In the genomic region with DNA sequence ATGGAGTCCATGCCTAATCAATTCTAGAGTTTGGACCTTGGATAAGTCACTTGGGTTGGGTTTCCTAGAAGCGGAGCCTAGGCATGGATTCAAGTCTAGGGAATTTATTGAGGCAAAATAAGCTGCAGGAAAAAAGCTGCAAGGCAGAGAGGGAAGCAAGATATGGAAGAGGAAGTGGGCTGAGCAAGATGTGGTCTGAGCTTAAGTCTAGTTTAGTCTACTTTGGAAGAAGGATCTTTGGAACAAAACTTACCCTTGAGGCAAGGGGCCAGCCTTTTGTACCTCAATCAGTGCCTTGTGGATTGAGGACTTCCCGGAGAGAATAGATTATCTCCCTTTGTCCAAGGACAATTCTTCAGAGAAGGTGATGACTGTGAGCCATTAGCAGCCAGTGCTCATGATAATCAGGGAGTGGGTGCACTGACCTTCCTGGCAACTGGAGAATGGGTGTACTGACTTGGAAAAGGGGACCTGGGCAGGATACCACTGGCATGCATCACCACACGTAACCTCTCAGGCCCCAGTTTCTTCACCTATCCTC, we compare ENCODE assay signal across 21 cellular contexts. TPM values are rescaled to one million over a fixed set of nuclear protein-coding genes. Genes with fewer than 3 reads are reported as not detected.
"Had no signal": no experiment of that assay in that cellular context is flagged by ENCODE, and none has a peak within 500 bp of the region (broad histone marks: within the 10 kb centered on the region; RNA-seq: fewer than 3 reads in every experiment).

No MANE protein-coding gene starts in this region.

- H3K36me3 ChIP-seq: breast epithelium, ovary had no signal

- H3K27ac Mint-ChIP-seq: activated CD4-positive, alpha-beta memory T cell treated with anti-CD3 and anti-CD28 coated beads, Interleukin-2, amount 10 ng/mL, durations not matched to agents 7 days and 5 days; activated naive CD4-positive, alpha-beta T cell treated with anti-CD3 and anti-CD28 coated beads, Interleukin-2, amount 10 ng/mL, durations not matched to agents 7 days and 5 days; activated T-cell treated with anti-CD3 and anti-CD28 coated beads, Interleukin-2, amount 50 U/mL, for 24 hours; effector memory CD8-positive, alpha-beta T cell; stimulated activated naive CD8-positive, alpha-beta T cell treated with anti-CD3 and anti-CD28 coated beads, Interleukin-15, Interleukin-2, amounts not matched to agents 100 ng/mL and 50 ng/mL, for 24 hours; type B pancreatic cell had no signal

- H3K27me3 Mint-ChIP-seq: activated CD4-positive, alpha-beta memory T cell treated with anti-CD3 and anti-CD28 coated beads, Interleukin-2, amount 10 ng/mL, durations not matched to agents 7 days and 5 days; effector memory CD8-positive, alpha-beta T cell; naive B cell; stimulated activated naive CD8-positive, alpha-beta T cell treated with anti-CD3 and anti-CD28 coated beads, Interleukin-15, Interleukin-2, amounts not matched to agents 100 ng/mL and 50 ng/mL, for 24 hours; type B pancreatic cell had no signal

- H3K4me3 ChIP-seq: ascending aorta, breast epithelium, heart right ventricle, left lung, ovary, right lobe of liver, smooth muscle cell, suprapubic skin had no signal

- H3K4me2 ChIP-seq: smooth muscle cell had no signal

- H3K4me1 Mint-ChIP-seq: activated CD4-positive, alpha-beta memory T cell treated with anti-CD3 and anti-CD28 coated beads, Interleukin-2, amount 10 ng/mL, durations not matched to agents 7 days and 5 days; activated naive CD4-positive, alpha-beta T cell treated with anti-CD3 and anti-CD28 coated beads, Interleukin-2, amount 10 ng/mL, durations not matched to agents 7 days and 5 days; naive B cell had no signal

- H3K4me3 Mint-ChIP-seq: activated CD4-positive, alpha-beta memory T cell treated with anti-CD3 and anti-CD28 coated beads, Interleukin-2, amount 10 ng/mL, durations not matched to agents 7 days and 5 days; activated naive CD4-positive, alpha-beta T cell treated with anti-CD3 and anti-CD28 coated beads, Interleukin-2, amount 10 ng/mL, durations not matched to agents 7 days and 5 days; activated T-cell treated with anti-CD3 and anti-CD28 coated beads, Interleukin-2, amount 50 U/mL, for 24 hours; effector memory CD8-positive, alpha-beta T cell; naive B cell; stimulated activated naive CD8-positive, alpha-beta T cell treated with anti-CD3 and anti-CD28 coated beads, Interleukin-15, Interleukin-2, amounts not matched to agents 100 ng/mL and 50 ng/mL, for 24 hours; type B pancreatic cell had no signal

- H3K27ac ChIP-seq: ascending aorta, breast epithelium, epithelial cell of prostate, heart right ventricle, left lung, ovary, right lobe of liver, suprapubic skin had no signal

- H3K9me3 Mint-ChIP-seq: activated T-cell treated with anti-CD3 and anti-CD28 coated beads, Interleukin-2, amount 50 U/mL, for 24 hours; effector memory CD8-positive, alpha-beta T cell; stimulated activated naive CD8-positive, alpha-beta T cell treated with anti-CD3 and anti-CD28 coated beads, Interleukin-15, Interleukin-2, amounts not matched to agents 100 ng/mL and 50 ng/mL, for 24 hours; type B pancreatic cell had no signal

- H3K9me3 ChIP-seq: ascending aorta, breast epithelium, heart right ventricle, left lung, right lobe of liver, suprapubic skin had no signal

- H3K27me3 ChIP-seq: ascending aorta, breast epithelium, heart right ventricle, left lung, ovary, right lobe of liver, suprapubic skin had no signal

- DNase-seq: activated CD4-positive, alpha-beta memory T cell treated with anti-CD3 and anti-CD28 coated beads, Interleukin-2, amount 10 ng/mL, durations not matched to agents 7 days and 5 days; activated naive CD4-positive, alpha-beta T cell treated with anti-CD3 and anti-CD28 coated beads, Interleukin-2, amount 10 ng/mL, durations not matched to agents 7 days and 5 days; activated T-cell treated with anti-CD3 and anti-CD28 coated beads, Interleukin-2, amount 50 U/mL, for 24 hours; dermis blood vessel endothelial cell; effector memory CD8-positive, alpha-beta T cell; foreskin melanocyte; heart right ventricle; islet precursor cell; left lung; mammary epithelial cell; naive B cell; ovary; right lobe of liver; T1000 had no signal

- H3K4me1 ChIP-seq: ascending aorta, breast epithelium, left lung, right lobe of liver, suprapubic skin had no signal

RNA-seq across cellular contexts. Expression of a gene that starts 23.1 kb away (rescaled TPM):
- total RNA-seq: activated CD4-positive, alpha-beta memory T cell treated with anti-CD3 and anti-CD28 coated beads, Interleukin-2, amount 10 ng/mL, durations not matched to agents 7 days and 5 days; ascending aorta; smooth muscle cell had no signal
